16 cellular contexts compared by ENCODE assay signal in the genomic region with DNA sequence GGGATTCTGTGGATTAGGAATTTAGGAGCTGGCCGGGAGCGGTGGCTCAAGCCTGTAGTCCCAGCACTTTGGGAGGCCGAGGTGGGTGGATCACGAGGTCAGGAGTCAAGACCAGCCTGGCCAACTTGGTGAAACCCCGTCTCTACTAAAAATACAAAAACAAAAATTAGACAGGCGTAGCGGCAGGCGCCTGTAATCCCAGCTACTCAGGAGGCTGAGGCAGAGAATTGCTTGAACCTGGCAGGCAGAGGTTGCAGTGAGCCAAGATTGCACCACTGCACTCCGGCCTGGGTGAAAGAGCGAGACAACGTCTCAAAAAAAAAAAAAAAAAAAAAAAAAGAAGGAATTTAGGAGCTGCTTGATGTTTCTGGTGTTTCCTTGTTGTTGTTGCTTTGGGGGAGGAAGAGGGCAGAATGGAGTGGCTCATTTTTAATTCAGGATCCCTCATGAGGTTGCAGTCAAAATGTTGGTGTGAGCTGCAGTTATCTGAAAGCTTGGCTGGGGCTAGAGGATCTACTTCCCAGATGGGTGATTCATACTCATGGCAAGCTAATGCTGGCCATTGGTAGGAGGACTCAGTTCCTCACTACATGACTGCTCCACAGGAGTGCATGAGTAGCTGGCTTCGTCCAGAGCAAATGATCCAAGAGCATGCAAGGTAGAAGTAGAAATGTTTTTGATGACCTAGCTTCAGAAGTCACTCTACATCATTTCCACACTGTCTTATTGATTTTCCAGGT. TPM values are rescaled to one million over a fixed set of nuclear protein-coding genes. Genes with fewer than 3 reads are reported as not detected.
DNase-seq lines count a peak whose midpoint lies in the region; ATAC-seq, FAIRE-seq and TF ChIP-seq lines count a peak whose summit lies in the region.
"Had no signal": no experiment of that assay in that cellular context is flagged by ENCODE, and none has a peak within 500 bp of the region (broad histone marks: within the 10 kb centered on the region; RNA-seq: fewer than 3 reads in every experiment).

No MANE protein-coding gene starts in this region.

- H2BK15ac ChIP-seq in mesendoderm (replicated peaks; ENCODE audit: low read depth): no peak overlapping the region

- H4K5ac ChIP-seq in mesendoderm (ENCODE audit: low read length): no peak overlapping the region

- H2AK5ac ChIP-seq in mesendoderm (ENCODE audit: low read length): no peak overlapping the region

- no peak for FAIRE-seq in bronchial epithelial cell (lab: Jason Lieb, UNC)
- FAIRE-seq: A549 had no signal

- H3K27me3 Mint-ChIP-seq in CD8-positive, alpha-beta T cell (ENCODE audit: low read depth): peaks cover 5% of the 10 kb centered on the region
- H3K27me3 Mint-ChIP-seq: activated CD4-positive, alpha-beta T cell treated with anti-CD3 and anti-CD28 coated beads, Interleukin-2, amount 10 ng/mL, durations not matched to agents 24 days and 14 days had no signal

- no peak overlapping the region for H3K56ac ChIP-seq in mesendoderm (ENCODE audit: low read length)

- no peak overlapping the region for H3K18ac ChIP-seq in mesendoderm (ENCODE audit: low read length)

- H3K4me3 Mint-ChIP-seq in CD8-positive, alpha-beta T cell: no peak overlapping the region
- H3K4me3 Mint-ChIP-seq: activated CD4-positive, alpha-beta T cell treated with anti-CD3 and anti-CD28 coated beads, Interleukin-2, amount 10 ng/mL, durations not matched to agents 24 days and 14 days; endodermal cell; T-helper 17 cell had no signal

- H3K4me1 Mint-ChIP-seq in CD8-positive, alpha-beta T cell (ENCODE audit: low read depth): no peaks in the 10 kb centered on the region
- H3K4me1 Mint-ChIP-seq: activated CD4-positive, alpha-beta T cell treated with anti-CD3 and anti-CD28 coated beads, Interleukin-2, amount 10 ng/mL, durations not matched to agents 24 days and 14 days had no signal

- H3K79me1 ChIP-seq in mesendoderm (ENCODE audit: low read length): no peaks in the 10 kb centered on the region

- no peaks in the 10 kb centered on the region for H3K4me1 ChIP-seq in mesendoderm (ENCODE audit: control insufficient read depth, low read depth, low read length)
- H3K4me1 ChIP-seq in BE2C: no peaks in the 10 kb centered on the region
- no peaks in the 10 kb centered on the region for H3K4me1 ChIP-seq in CD8-positive, alpha-beta T cell (ENCODE audit: insufficient read depth, low read length)
- H3K4me1 ChIP-seq: body of pancreas, lower lobe of right lung had no signal

- H3K36me3 ChIP-seq in bronchial epithelial cell (ENCODE audit: control insufficient read depth, insufficient read depth, low read length) (no peaks in the 10 kb centered on the region), mesendoderm (ENCODE audit: control insufficient read depth, insufficient read depth, low read length) (no peaks in the 10 kb centered on the region), BE2C (no peaks in the 10 kb centered on the region)
- H3K36me3 ChIP-seq in CD8-positive, alpha-beta T cell (ENCODE audit: insufficient read depth, low read length): no peaks in the 10 kb centered on the region
- H3K36me3 ChIP-seq: lower lobe of right lung had no signal

- H3K36me3 Mint-ChIP-seq in CD8-positive, alpha-beta T cell: no peaks in the 10 kb centered on the region

- H3K9me3 ChIP-seq in BE2C: no peaks in the 10 kb centered on the region
- H3K9me3 ChIP-seq in CD8-positive, alpha-beta T cell (ENCODE audit: low read length): no peaks in the 10 kb centered on the region
- H3K9me3 ChIP-seq: A549, body of pancreas, lower lobe of right lung had no signal

- no peak overlapping the region for H3K4me3 ChIP-seq in bronchial epithelial cell (ENCODE audit: low read depth, low read length)
- no peak overlapping the region for H3K4me3 ChIP-seq in mesendoderm (ENCODE audit: low read length)
- no peak overlapping the region for H3K4me3 ChIP-seq in BE2C (ENCODE audit: low read depth, low read length)
- H3K4me3 ChIP-seq in CD8-positive, alpha-beta T cell (ENCODE audit: low read depth, low read length): no peak overlapping the region
- H3K4me3 ChIP-seq: A549, body of pancreas, hepatocyte, lower lobe of right lung had no signal

- H3K9me3 Mint-ChIP-seq in CD8-positive, alpha-beta T cell: no peaks in the 10 kb centered on the region
- H3K9me3 Mint-ChIP-seq: activated CD4-positive, alpha-beta T cell treated with anti-CD3 and anti-CD28 coated beads, Interleukin-2, amount 10 ng/mL, durations not matched to agents 24 days and 14 days; endodermal cell had no signal

- intact Hi-C loops in Right ventricle myocardium superior (cut with DNase I) (no loop called here), cardiac septum (cut with DNase I) (no loop called here)
- intact Hi-C loops in CD8-positive, alpha-beta T cell (cut with DNase I, micrococcal nuclease): loop anchor here (1.0 to 10.0 kb wide), 6 partner anchors 26 to 859 kb away; a partner anchor contains a TSS

- ATAC-seq in Right ventricle myocardium superior (ENCODE audit: poor library complexity): peak; percentile 64
- ATAC-seq in CD8-positive, alpha-beta T cell: no peak
- ATAC-seq: body of pancreas, Panc1 had no signal

- TF ChIP-seq CTCF in bronchial epithelial cell (IDR thresholded peaks at IDR 0.05; ENCODE audit: insufficient read depth, low read length, severe bottlenecking) (no peak), BE2C (IDR thresholded peaks at IDR 0.05; ENCODE audit: low read depth, low read length) (no peak)
- TF ChIP-seq CTCF in CD8-positive, alpha-beta T cell (IDR thresholded peaks at IDR 0.05): no peak

- no peak overlapping the region for H4K8ac ChIP-seq in mesendoderm (ENCODE audit: low read depth, low read length)

- H3K4me2 ChIP-seq in mesendoderm (ENCODE audit: low read length): no peak overlapping the region
- H3K4me2 ChIP-seq: A549, hepatocyte had no signal

- no peak overlapping the region for H3K27ac ChIP-seq in mesendoderm (ENCODE audit: low read depth, low read length)
- H3K27ac ChIP-seq in CD8-positive, alpha-beta T cell (ENCODE audit: low read depth, low read length): no peak overlapping the region
- H3K27ac ChIP-seq: body of pancreas, hepatocyte, lower lobe of right lung had no signal

- POLR2A ChIA-PET in CD8-positive, alpha-beta T cell (lab: Charles Lee): interaction anchor here (0.7 to 0.9 kb wide), 2 partner anchors 14 to 29 kb away, joined by 3 to 5 read pairs; no protein-coding TSS in a partner anchor

- no peaks in the 10 kb centered on the region for H3K27me3 ChIP-seq in bronchial epithelial cell (ENCODE audit: control insufficient read depth, insufficient read depth, low read length)
- no peaks in the 10 kb centered on the region for H3K27me3 ChIP-seq in mesendoderm (ENCODE audit: insufficient read depth, low read length, poor library complexity)
- H3K27me3 ChIP-seq in BE2C: no peaks in the 10 kb centered on the region
- no peaks in the 10 kb centered on the region for H3K27me3 ChIP-seq in CD8-positive, alpha-beta T cell (ENCODE audit: insufficient read depth, low read length)
- H3K27me3 ChIP-seq: body of pancreas, hepatocyte had no signal

- no peak overlapping the region for H2BK120ac ChIP-seq in mesendoderm (ENCODE audit: low read depth, low read length)

- CTCF ChIA-PET in CD8-positive, alpha-beta T cell (lab: Charles Lee): interaction anchor here (0.6 to 2.2 kb wide), 10 partner anchors 8 to 111 kb away, joined by 3 to 31 read pairs (median 4); a partner anchor contains a TSS

- no peak overlapping the region for H3K23ac ChIP-seq in mesendoderm (ENCODE audit: low read length)

- no peak overlapping the region for H3K4ac ChIP-seq in mesendoderm (ENCODE audit: low read depth, low read length)

- H3K27ac Mint-ChIP-seq in CD8-positive, alpha-beta T cell: no peak overlapping the region
- H3K27ac Mint-ChIP-seq: activated CD4-positive, alpha-beta T cell treated with anti-CD3 and anti-CD28 coated beads, Interleukin-2, amount 10 ng/mL, durations not matched to agents 24 days and 14 days; endodermal cell had no signal

- no peak overlapping the region for H3K9ac ChIP-seq in mesendoderm (ENCODE audit: low read length)

- H3K79me2 ChIP-seq in mesendoderm (ENCODE audit: control insufficient read depth, insufficient read depth, low read length): no peaks in the 10 kb centered on the region
- H3K79me2 ChIP-seq: hepatocyte had no signal

- no peak overlapping the region for H2BK5ac ChIP-seq in mesendoderm (ENCODE audit: low read length)

- DNase-seq in Right ventricle myocardium superior (no peak), cardiac septum (ENCODE audit: low spot score) (no peak), bronchial epithelial cell (ENCODE audit: low read depth) (peak; percentile 45), kidney tubule cell (ENCODE audit: low spot score) (peak; percentile 83), NCI-H1930 (lab: John Stamatoyannopoulos, UW) (no peak), mesendoderm (no peak), BE2C (no peak)
- DNase-seq in CD8-positive, alpha-beta T cell: no peak
- DNase-seq: lower lobe of right lung had no signal

- no CpG with 5 or more reads among the region's 12 CpGs for WGBS in mesendoderm (ENCODE audit: extremely low coverage, insufficient coverage, low lambda C conversion rate)

RNA-seq across cellular contexts. Expression of a gene that starts 26.5 kb away (rescaled TPM):
- total RNA-seq in Right ventricle myocardium superior (26.0 TPM), cardiac septum (23.0 TPM), bronchial epithelial cell (6.6 and 6.8 TPM in 2 replicates)
- 28.4 TPM for polyA plus RNA-seq in mesendoderm (2013, experiment 1 of 2)
- 28.7 TPM for polyA plus RNA-seq in mesendoderm (2013, experiment 2 of 2)
- 27.5 TPM for polyA plus RNA-seq in BE2C (2012; ENCODE audit: insufficient read depth, insufficient read length, low read depth)
- 10 to 100 TPM; 77.5 to 82.2 TPM for total RNA-seq in CD8-positive, alpha-beta T cell

Comparison
In these comparisons a context has a peak if more than half of its experiments do, and no peak if none do; other contexts are left out.
1. DNase-seq: peak in bronchial epithelial cell (single experiment) and kidney tubule cell (single experiment); none in Right ventricle myocardium superior (single experiment), cardiac septum (single experiment), NCI-H1930 (0 of 2), mesendoderm (single experiment), BE2C (single experiment) and CD8-positive, alpha-beta T cell (0 of 7).
2. intact Hi-C loops: an anchor here in CD8-positive, alpha-beta T cell (1.0 to 10.0 kb wide); none called in Right ventricle myocardium superior and cardiac septum.